8 cellular contexts compared by ENCODE assay signal in the genomic region with DNA sequence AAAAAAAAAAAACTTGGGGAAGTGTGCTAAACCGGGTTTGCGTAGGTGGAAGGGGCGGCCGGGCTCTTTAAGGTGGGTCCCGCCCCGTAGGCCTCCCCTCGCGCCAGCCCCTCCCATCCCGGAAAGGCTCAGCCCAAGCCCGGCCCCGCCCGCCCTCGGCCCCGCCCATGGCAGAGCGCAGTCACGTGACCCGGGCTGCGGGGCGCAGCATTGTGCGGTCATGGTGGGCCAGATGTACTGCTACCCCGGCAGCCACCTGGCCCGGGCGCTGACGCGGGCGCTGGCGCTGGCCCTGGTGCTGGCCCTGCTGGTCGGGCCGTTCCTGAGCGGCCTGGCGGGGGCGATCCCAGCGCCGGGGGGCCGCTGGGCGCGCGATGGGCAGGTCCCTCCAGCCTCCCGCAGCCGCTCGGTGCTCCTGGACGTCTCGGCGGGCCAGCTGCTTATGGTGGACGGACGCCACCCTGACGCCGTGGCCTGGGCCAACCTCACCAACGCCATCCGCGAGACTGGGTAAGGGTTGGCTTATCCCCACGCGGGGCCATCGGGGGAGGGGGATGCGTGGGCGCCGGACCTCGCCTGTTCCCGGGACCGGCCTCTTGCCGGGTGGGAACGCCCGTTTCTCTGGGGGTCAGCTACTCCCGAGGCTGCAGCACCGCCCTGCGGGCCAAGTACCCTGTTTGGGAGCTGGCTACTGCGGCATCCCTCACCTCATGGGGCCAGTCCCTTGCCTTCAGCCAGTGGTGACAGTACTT. TPM values are rescaled to one million over a fixed set of nuclear protein-coding genes. Genes with fewer than 3 reads are reported as not detected.
DNase-seq lines count a peak whose midpoint lies in the region; ATAC-seq, FAIRE-seq and TF ChIP-seq lines count a peak whose summit lies in the region.

TSS of gene PLBD2 (plus strand) at position 207 of the 752 bp plus-strand sequence. CDS start at position 221, 14 bp downstream.

- 0 to 2% (median 1%) methylated on average over 51 to 67 of the region's 67 CpGs for WGBS in adipose tissue, 3 donors

- H3K27me3 Mint-ChIP-seq in T-cell (no peaks in the 10 kb centered on the region), type B pancreatic cell (no peaks in the 10 kb centered on the region)

- H3K4me1 Mint-ChIP-seq in T-cell = peaks cover 19 to 22% (median 19%) of the 10 kb centered on the region in 3 donors
- peaks cover 10% of the 10 kb centered on the region for H3K4me1 Mint-ChIP-seq in type B pancreatic cell (ENCODE audit: unreplicated experiment)

- no peak for TF ChIP-seq POLR2A in GM12891 (IDR thresholded peaks at IDR 0.05; ENCODE audit: low read depth, low read length)

- H3K27ac Mint-ChIP-seq in T-cell (peak within 1 kb of the TSS; percentile 91 to 93), type B pancreatic cell (peak within 1 kb of the TSS; percentile 82)

- peak; percentile 99 for DNase-seq in GM12891 (ENCODE audit: insufficient read length, low spot score)
- peak; percentile 93 to 96 (median 96) for DNase-seq in NCI-H1417 (lab: John Stamatoyannopoulos, UW)
- peak; percentile 87 to 96 (median 94) for DNase-seq in T-cell
- DNase-seq in cardiac septum (ENCODE audit: low spot score) = peak; percentile 96
- DNase-seq in posterior cingulate gyrus = peak; percentile 88 to 99 (median 94)
- peak; percentile 94 for DNase-seq in type B pancreatic cell (ENCODE audit: extremely low spot score, unreplicated experiment)

- CTCF ChIA-PET in T-cell (lab: Charles Lee) = no interaction called here

- H3K9me3 Mint-ChIP-seq in T-cell (no peaks in the 10 kb centered on the region), type B pancreatic cell (no peaks in the 10 kb centered on the region)

- peak; percentile 85 for FAIRE-seq in GM12891 (lab: Jason Lieb, UNC)

- ATAC-seq in HG02759 (IDR thresholded peaks at IDR 0.05; ENCODE audit: unreplicated experiment) (peak; percentile 94), T-cell (replicated peaks in 1 of 4) (peak; percentile 90 to 98 (median 96))

- POLR2A ChIA-PET in T-cell (lab: Charles Lee) = no interaction called here

- no peaks in the 10 kb centered on the region for H3K36me3 Mint-ChIP-seq in T-cell
- H3K36me3 Mint-ChIP-seq in type B pancreatic cell = no peaks in the 10 kb centered on the region

- H3K4me3 Mint-ChIP-seq in T-cell = peak within 1 kb of the TSS; percentile 86 to 90 (median 87)
- H3K4me3 Mint-ChIP-seq in type B pancreatic cell = peak within 1 kb of the TSS; percentile 87

- no peak within 1 kb of the TSS for H3K27ac ChIP-seq in adipose tissue (ENCODE audit: low read depth, low read length)

- TF ChIP-seq CTCF in type B pancreatic cell (conservative IDR thresholded peaks at IDR 0.05) = no peak

- intact Hi-C loops in cardiac septum (cut with DNase I) = loop anchor here (1.0 to 5.0 kb wide), 2 partner anchors 23 to 171 kb away; partner anchors contain the start of genes DDX54, RITA1 and SLC8B1
- intact Hi-C loops in posterior cingulate gyrus (cut with DNase I) = loop anchor here (1.0 kb wide), 1 partner anchor 23 kb away; the partner anchor contains the start of gene SLC8B1

TF ChIP-seq in GM12891, 5 proteins besides CTCF, POLR2A, EP300 and RAD21:
- TF ChIP-seq SPI1 (IDR thresholded peaks at IDR 0.05; ENCODE audit: low read depth, low read length) (peak; percentile 37; the same call in 1 of the 2 replicates), PAX5 (IDR thresholded peaks at IDR 0.05; ENCODE audit: insufficient read depth, low read length, severe bottlenecking) (no peak), TAF1 (IDR thresholded peaks at IDR 0.05; ENCODE audit: low read depth, low read length) (no peak), POU2F2 (IDR thresholded peaks at IDR 0.05; ENCODE audit: low read depth, low read length) (no peak), POLR2AphosphoS5 (IDR thresholded peaks at IDR 0.05; ENCODE audit: low read depth, low read length) (no peak)

RNA-seq across cellular contexts. Expression of gene PLBD2, which starts in this region (rescaled TPM):
- polyA plus RNA-seq in GM12891 (2012; ENCODE audit: low read depth, missing spikeins) = 6.1 TPM
- total RNA-seq in T-cell = 10 to 100 TPM; 14.1 to 19.0 (median 15.1) TPM
- 10 to 100 TPM in 2 of 3 donors, 1 to 10 TPM in 1; 8.8 to 20.1 (median 12.5) TPM for polyA plus RNA-seq in adipose tissue
- total RNA-seq in cardiac septum = 30.8 TPM
- total RNA-seq in type B pancreatic cell (ENCODE audit: low replicate concordance) = 39.0 and 45.4 TPM in 2 replicates
